In genomic region chr3:151969026-151969658, GRCh38 we compare ENCODE assay signal across 16 cellular contexts.
"Had no signal": no experiment of that assay in that cellular context is flagged by ENCODE, and none has a peak within 500 bp of the region (broad histone marks: within the 10 kb centered on the region; RNA-seq: fewer than 3 reads in every experiment).

No MANE protein-coding gene starts in this region.

- H3K4me3 ChIP-seq: left ventricle myocardium inferior, pancreas, skin epidermis, thyroid gland had no signal

- FAIRE-seq: islet of Langerhans, urothelium cell line had no signal

- H3K27ac ChIP-seq: left ventricle myocardium inferior, pancreas, skin epidermis, thyroid gland had no signal

- H3K36me3 ChIP-seq: left ventricle myocardium inferior, pancreas, thyroid gland had no signal

- H3K4me1 ChIP-seq: left ventricle myocardium inferior, thyroid gland had no signal

- H3K9me3 ChIP-seq: left ventricle myocardium inferior, pancreas, thyroid gland had no signal

- DNase-seq: activated CD4-positive, alpha-beta T cell treated with anti-CD3 and anti-CD28 coated beads, Interleukin-2, amount 50 U/mL, for 48 hours; activated CD4-positive, CD25-positive, alpha-beta regulatory T cell treated with anti-CD3 and anti-CD28 coated beads, Interleukin-2, amount 50 U/mL, for 72 hours; activated gamma-delta T cell; activated T-cell treated with anti-CD3 and anti-CD28 coated beads, Interleukin-2, amount 50 U/mL, for 48 hours; amygdala; cerebellar nuclear complex; dermis blood vessel endothelial cell; endodermal cell; erythroblast; hippocampal formation; left ventricle myocardium inferior; pancreas; thyroid gland had no signal

- H3K27me3 ChIP-seq: pancreas, thyroid gland had no signal
